Comparison of ENCODE assay signal across 1 cellular context in the genomic region with DNA sequence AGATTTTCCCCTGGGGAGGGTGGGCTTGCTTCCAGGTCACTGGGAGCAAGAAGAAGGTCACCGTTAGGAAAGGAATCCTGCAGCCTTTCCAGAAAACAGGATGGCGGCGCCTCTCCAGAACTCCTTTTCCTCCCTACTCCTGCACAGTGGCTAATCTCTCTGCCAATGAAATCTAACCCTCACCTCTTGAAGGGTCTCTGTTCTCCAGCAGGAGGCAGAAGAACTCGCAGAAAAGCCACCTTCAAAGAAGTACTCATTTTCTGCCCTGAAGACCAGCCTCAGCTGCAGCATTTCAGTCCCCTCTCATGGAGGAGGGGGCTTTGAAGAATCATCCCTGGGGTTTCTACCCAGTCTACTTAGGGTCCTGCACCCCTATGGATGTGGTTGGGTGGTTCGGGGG.
TF ChIP-seq lines count a peak whose summit lies in the region.

No MANE protein-coding gene starts in this region.

TF ChIP-seq in GM23338, 12 proteins besides CTCF, POLR2A, EP300 and RAD21 (continued from another document):
- TF ChIP-seq, protein P1, sequence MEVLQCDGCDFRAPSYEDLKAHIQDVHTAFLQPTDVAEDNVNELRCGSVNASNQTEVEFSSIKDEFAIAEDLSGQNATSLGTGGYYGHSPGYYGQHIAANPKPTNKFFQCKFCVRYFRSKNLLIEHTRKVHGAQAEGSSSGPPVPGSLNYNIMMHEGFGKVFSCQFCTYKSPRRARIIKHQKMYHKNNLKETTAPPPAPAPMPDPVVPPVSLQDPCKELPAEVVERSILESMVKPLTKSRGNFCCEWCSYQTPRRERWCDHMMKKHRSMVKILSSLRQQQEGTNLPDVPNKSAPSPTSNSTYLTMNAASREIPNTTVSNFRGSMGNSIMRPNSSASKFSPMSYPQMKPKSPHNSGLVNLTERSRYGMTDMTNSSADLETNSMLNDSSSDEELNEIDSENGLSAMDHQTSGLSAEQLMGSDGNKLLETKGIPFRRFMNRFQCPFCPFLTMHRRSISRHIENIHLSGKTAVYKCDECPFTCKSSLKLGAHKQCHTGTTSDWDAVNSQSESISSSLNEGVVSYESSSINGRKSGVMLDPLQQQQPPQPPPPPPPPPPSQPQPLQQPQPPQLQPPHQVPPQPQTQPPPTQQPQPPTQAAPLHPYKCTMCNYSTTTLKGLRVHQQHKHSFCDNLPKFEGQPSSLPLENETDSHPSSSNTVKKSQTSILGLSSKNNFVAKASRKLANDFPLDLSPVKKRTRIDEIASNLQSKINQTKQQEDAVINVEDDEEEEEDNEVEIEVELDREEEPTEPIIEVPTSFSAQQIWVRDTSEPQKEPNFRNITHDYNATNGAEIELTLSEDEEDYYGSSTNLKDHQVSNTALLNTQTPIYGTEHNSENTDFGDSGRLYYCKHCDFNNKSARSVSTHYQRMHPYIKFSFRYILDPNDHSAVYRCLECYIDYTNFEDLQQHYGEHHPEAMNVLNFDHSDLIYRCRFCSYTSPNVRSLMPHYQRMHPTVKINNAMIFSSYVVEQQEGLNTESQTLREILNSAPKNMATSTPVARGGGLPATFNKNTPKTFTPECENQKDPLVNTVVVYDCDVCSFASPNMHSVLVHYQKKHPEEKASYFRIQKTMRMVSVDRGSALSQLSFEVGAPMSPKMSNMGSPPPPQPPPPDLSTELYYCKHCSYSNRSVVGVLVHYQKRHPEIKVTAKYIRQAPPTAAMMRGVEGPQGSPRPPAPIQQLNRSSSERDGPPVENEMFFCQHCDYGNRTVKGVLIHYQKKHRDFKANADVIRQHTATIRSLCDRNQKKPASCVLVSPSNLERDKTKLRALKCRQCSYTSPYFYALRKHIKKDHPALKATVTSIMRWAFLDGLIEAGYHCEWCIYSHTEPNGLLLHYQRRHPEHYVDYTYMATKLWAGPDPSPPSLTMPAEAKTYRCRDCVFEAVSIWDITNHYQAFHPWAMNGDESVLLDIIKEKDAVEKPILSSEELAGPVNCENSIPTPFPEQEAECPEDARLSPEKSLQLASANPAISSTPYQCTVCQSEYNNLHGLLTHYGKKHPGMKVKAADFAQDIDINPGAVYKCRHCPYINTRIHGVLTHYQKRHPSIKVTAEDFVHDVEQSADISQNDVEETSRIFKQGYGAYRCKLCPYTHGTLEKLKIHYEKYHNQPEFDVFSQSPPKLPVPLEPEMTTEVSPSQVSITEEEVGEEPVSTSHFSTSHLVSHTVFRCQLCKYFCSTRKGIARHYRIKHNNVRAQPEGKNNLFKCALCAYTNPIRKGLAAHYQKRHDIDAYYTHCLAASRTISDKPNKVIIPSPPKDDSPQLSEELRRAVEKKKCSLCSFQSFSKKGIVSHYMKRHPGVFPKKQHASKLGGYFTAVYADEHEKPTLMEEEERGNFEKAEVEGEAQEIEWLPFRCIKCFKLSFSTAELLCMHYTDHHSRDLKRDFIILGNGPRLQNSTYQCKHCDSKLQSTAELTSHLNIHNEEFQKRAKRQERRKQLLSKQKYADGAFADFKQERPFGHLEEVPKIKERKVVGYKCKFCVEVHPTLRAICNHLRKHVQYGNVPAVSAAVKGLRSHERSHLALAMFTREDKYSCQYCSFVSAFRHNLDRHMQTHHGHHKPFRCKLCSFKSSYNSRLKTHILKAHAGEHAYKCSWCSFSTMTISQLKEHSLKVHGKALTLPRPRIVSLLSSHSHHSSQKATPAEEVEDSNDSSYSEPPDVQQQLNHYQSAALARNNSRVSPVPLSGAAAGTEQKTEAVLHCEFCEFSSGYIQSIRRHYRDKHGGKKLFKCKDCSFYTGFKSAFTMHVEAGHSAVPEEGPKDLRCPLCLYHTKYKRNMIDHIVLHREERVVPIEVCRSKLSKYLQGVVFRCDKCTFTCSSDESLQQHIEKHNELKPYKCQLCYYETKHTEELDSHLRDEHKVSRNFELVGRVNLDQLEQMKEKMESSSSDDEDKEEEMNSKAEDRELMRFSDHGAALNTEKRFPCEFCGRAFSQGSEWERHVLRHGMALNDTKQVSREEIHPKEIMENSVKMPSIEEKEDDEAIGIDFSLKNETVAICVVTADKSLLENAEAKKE (CRISPR knock-in tag; IDR thresholded peaks at IDR 0.05), result no peak
- TF ChIP-seq POLR2AphosphoS5 (IDR thresholded peaks at IDR 0.05; ENCODE audit: low read depth), result no peak
TF ChIP-seq in GM23338: peak in this region for 0.
